31 cellular contexts compared by ENCODE assay signal in the genomic region with DNA sequence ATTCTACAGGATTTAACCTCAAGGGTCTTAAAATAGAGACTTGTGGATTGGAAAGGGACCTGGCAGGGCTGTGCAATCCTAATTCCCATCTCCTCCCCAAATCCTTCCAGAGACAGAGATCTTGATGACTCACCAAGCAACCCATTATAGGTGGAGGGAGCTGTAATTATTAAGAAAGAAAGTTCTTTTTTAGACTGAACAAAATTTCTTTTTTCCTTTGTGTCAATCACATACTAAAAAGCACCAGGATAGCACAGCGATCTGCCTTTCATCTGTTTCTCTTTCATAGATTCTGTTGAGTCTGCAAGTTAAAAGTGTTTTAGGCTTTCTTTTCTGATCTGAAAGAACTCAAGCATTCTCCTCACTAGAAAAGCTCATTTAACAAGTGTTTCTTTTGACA.
"Had no signal": no experiment of that assay in that cellular context is flagged by ENCODE, and none has a peak within 500 bp of the region (broad histone marks: within the 10 kb centered on the region; RNA-seq: fewer than 3 reads in every experiment).

No MANE protein-coding gene starts in this region.

- H3K36me3 Mint-ChIP-seq: activated CD4-positive, alpha-beta memory T cell treated with anti-CD3 and anti-CD28 coated beads for 36 hours; activated naive CD8-positive, alpha-beta T cell treated with anti-CD3 and anti-CD28 coated beads for 36 hours had no signal

- H3K27ac ChIP-seq: adrenal gland, body of pancreas, breast epithelium, cardiac muscle cell, coronary artery, dorsolateral prefrontal cortex had no signal

- H3K27me3 Mint-ChIP-seq: activated CD4-positive, alpha-beta T cell treated with anti-CD3 and anti-CD28 coated beads for 36 hours; activated CD8-positive, alpha-beta memory T cell treated with anti-CD3 and anti-CD28 coated beads, Interleukin-2, amount 10 ng/mL, durations not matched to agents 7 days and 5 days; activated naive CD4-positive, alpha-beta T cell treated with anti-CD3 and anti-CD28 coated beads, Interleukin-2, amount 50 U/mL, for 24 hours; activated naive CD8-positive, alpha-beta T cell treated with anti-CD3 and anti-CD28 coated beads, Interleukin-2, amount 50 U/mL, for 24 hours; dendritic cell treated with granulocyte-macrophage colony-stimulating factor and Interleukin-4, amounts not matched to agents 40 ng/mL and 50 ng/mL, for 4 days had no signal

- H3K27ac Mint-ChIP-seq: activated CD4-positive, alpha-beta memory T cell treated with anti-CD3 and anti-CD28 coated beads for 36 hours; activated CD4-positive, alpha-beta T cell treated with anti-CD3 and anti-CD28 coated beads for 36 hours; activated CD4-positive, alpha-beta T cell treated with anti-CD3 and anti-CD28 coated beads, Interleukin-2, amount 10 ng/mL, durations not matched to agents 24 days and 14 days; activated CD8-positive, alpha-beta memory T cell treated with anti-CD3 and anti-CD28 coated beads, Interleukin-2, amount 10 ng/mL, durations not matched to agents 7 days and 5 days; activated CD8-positive, alpha-beta T cell treated with anti-CD3 and anti-CD28 coated beads, Interleukin-2, amount 10 ng/mL, durations not matched to agents 7 days and 5 days; activated naive CD4-positive, alpha-beta T cell treated with anti-CD3 and anti-CD28 coated beads for 36 hours; activated naive CD4-positive, alpha-beta T cell treated with anti-CD3 and anti-CD28 coated beads, Interleukin-2, amount 50 U/mL, for 24 hours; activated naive CD8-positive, alpha-beta T cell treated with anti-CD3 and anti-CD28 coated beads for 36 hours; activated naive CD8-positive, alpha-beta T cell treated with anti-CD3 and anti-CD28 coated beads, Interleukin-2, amount 50 U/mL, for 24 hours; activated T-helper 2 cell treated with anti-CD3 and anti-CD28 coated beads, Interferon-gamma antibody, Interleukin-2, Interleukin-4, amounts not matched to agents 10 μg/mL and 5 μg/mL and 100 μg/mL, durations not matched to agents 14 hours and 24 hours and 36 hours; dendritic cell treated with granulocyte-macrophage colony-stimulating factor and Interleukin-4, amounts not matched to agents 40 ng/mL and 50 ng/mL, for 4 days; endodermal cell had no signal

- FAIRE-seq: frontal cortex had no signal

- H3K9me3 Mint-ChIP-seq: activated CD4-positive, alpha-beta memory T cell treated with anti-CD3 and anti-CD28 coated beads for 36 hours; activated CD4-positive, alpha-beta T cell treated with anti-CD3 and anti-CD28 coated beads, Interleukin-2, amount 10 ng/mL, durations not matched to agents 24 days and 14 days; activated naive CD4-positive, alpha-beta T cell treated with anti-CD3 and anti-CD28 coated beads for 36 hours; activated naive CD4-positive, alpha-beta T cell treated with anti-CD3 and anti-CD28 coated beads, Interleukin-2, amount 50 U/mL, for 24 hours; activated T-helper 2 cell treated with anti-CD3 and anti-CD28 coated beads, Interferon-gamma antibody, Interleukin-2, Interleukin-4, amounts not matched to agents 10 μg/mL and 5 μg/mL and 100 μg/mL, durations not matched to agents 14 hours and 24 hours and 36 hours; central memory CD8-positive, alpha-beta T cell; dendritic cell treated with granulocyte-macrophage colony-stimulating factor and Interleukin-4, amounts not matched to agents 40 ng/mL and 50 ng/mL, for 4 days; endodermal cell had no signal

- H3K4me1 Mint-ChIP-seq: activated CD4-positive, alpha-beta T cell treated with anti-CD3 and anti-CD28 coated beads, Interleukin-2, amount 10 ng/mL, durations not matched to agents 24 days and 14 days; activated naive CD8-positive, alpha-beta T cell treated with anti-CD3 and anti-CD28 coated beads for 36 hours; central memory CD8-positive, alpha-beta T cell had no signal

- ATAC-seq: activated CD4-positive, alpha-beta T cell treated with anti-CD3 and anti-CD28 coated beads for 36 hours; activated CD8-positive, alpha-beta memory T cell treated with anti-CD3 and anti-CD28 coated beads, Interleukin-2, amount 10 ng/mL, durations not matched to agents 7 days and 5 days; activated CD8-positive, alpha-beta T cell treated with anti-CD3 and anti-CD28 coated beads, Interleukin-2, amount 10 ng/mL, durations not matched to agents 7 days and 5 days; activated naive CD8-positive, alpha-beta T cell treated with anti-CD3 and anti-CD28 coated beads, Interleukin-2, amount 50 U/mL, for 24 hours; body of pancreas; esophagus mucosa had no signal

- DNase-seq: activated CD4-positive, alpha-beta memory T cell treated with anti-CD3 and anti-CD28 coated beads for 36 hours; activated CD4-positive, alpha-beta T cell treated with anti-CD3 and anti-CD28 coated beads for 36 hours; activated CD4-positive, alpha-beta T cell treated with anti-CD3 and anti-CD28 coated beads, Interleukin-2, amount 10 ng/mL, durations not matched to agents 24 days and 14 days; activated CD4-positive, CD25-positive, alpha-beta regulatory T cell; activated CD4-positive, CD25-positive, alpha-beta regulatory T cell treated with anti-CD3 and anti-CD28 coated beads, Interleukin-2, amount 50 U/mL, for 72 hours; activated CD8-positive, alpha-beta memory T cell treated with anti-CD3 and anti-CD28 coated beads, Interleukin-2, amount 10 ng/mL, durations not matched to agents 7 days and 5 days; activated CD8-positive, alpha-beta memory T cell treated with anti-CD3 and anti-CD28 coated beads, Interleukin-2, amount 50 U/mL, for 4 hours; activated CD8-positive, alpha-beta T cell treated with anti-CD3 and anti-CD28 coated beads, Interleukin-2, amount 10 ng/mL, durations not matched to agents 7 days and 5 days; activated effector memory CD4-positive, alpha-beta T cell treated with anti-CD3 and anti-CD28 coated beads, Interleukin-2, amount 50 U/mL, for 16 hours; activated naive CD4-positive, alpha-beta T cell treated with anti-CD3 and anti-CD28 coated beads for 36 hours; activated naive CD8-positive, alpha-beta T cell treated with anti-CD3 and anti-CD28 coated beads for 36 hours; activated naive CD8-positive, alpha-beta T cell treated with anti-CD3 and anti-CD28 coated beads, Interleukin-2, amount 50 U/mL, for 24 hours; activated T-cell treated with anti-CD3 and anti-CD28 coated beads, Interleukin-2, amount 50 U/mL, for 1 hour; adrenal gland; amygdala; aorta; body of pancreas; dorsolateral prefrontal cortex; effector memory CD4-positive, alpha-beta T cell; endodermal cell; foreskin fibroblast; T-helper 2 cell had no signal

- H3K4me3 Mint-ChIP-seq: activated CD4-positive, alpha-beta memory T cell treated with anti-CD3 and anti-CD28 coated beads for 36 hours; activated CD4-positive, alpha-beta T cell treated with anti-CD3 and anti-CD28 coated beads for 36 hours; activated CD4-positive, alpha-beta T cell treated with anti-CD3 and anti-CD28 coated beads, Interleukin-2, amount 10 ng/mL, durations not matched to agents 24 days and 14 days; activated CD8-positive, alpha-beta memory T cell treated with anti-CD3 and anti-CD28 coated beads, Interleukin-2, amount 10 ng/mL, durations not matched to agents 7 days and 5 days; activated CD8-positive, alpha-beta T cell treated with anti-CD3 and anti-CD28 coated beads, Interleukin-2, amount 10 ng/mL, durations not matched to agents 7 days and 5 days; activated naive CD4-positive, alpha-beta T cell treated with anti-CD3 and anti-CD28 coated beads for 36 hours; activated naive CD4-positive, alpha-beta T cell treated with anti-CD3 and anti-CD28 coated beads, Interleukin-2, amount 50 U/mL, for 24 hours; activated naive CD8-positive, alpha-beta T cell treated with anti-CD3 and anti-CD28 coated beads for 36 hours; activated naive CD8-positive, alpha-beta T cell treated with anti-CD3 and anti-CD28 coated beads, Interleukin-2, amount 50 U/mL, for 24 hours; central memory CD8-positive, alpha-beta T cell; dendritic cell treated with granulocyte-macrophage colony-stimulating factor and Interleukin-4, amounts not matched to agents 40 ng/mL and 50 ng/mL, for 4 days; endodermal cell had no signal
